In the genomic region with DNA sequence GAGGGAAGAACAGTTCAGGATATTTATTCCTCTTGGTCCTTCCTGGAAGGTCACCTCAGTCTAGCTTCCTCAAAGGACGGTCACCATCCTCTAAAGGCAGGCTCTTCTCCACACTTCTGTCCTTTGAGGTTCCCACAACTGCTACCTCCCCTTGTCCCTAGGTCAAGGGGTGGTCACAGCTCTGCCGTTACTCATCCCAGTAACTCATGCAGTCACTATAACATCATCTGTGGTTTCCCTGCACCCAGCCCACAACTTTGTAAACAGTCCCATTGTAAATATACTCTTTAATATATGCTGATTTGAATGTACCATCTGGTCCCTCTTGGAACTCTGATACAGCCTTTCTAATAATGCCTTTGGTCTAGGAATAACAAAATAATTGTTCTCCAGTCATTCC, we compare ENCODE assay signal across 1 cellular context.
A peak's percentile ranks its signal among the peaks of the same experiment; 100 is the strongest.
TF ChIP-seq lines count a peak whose summit lies in the region.

No MANE protein-coding gene starts in this region.

TF ChIP-seq in GM12878, 131 proteins besides CTCF, POLR2A, EP300 and RAD21 (continued from another document and continues in another):
- TF ChIP-seq, protein P1, sequence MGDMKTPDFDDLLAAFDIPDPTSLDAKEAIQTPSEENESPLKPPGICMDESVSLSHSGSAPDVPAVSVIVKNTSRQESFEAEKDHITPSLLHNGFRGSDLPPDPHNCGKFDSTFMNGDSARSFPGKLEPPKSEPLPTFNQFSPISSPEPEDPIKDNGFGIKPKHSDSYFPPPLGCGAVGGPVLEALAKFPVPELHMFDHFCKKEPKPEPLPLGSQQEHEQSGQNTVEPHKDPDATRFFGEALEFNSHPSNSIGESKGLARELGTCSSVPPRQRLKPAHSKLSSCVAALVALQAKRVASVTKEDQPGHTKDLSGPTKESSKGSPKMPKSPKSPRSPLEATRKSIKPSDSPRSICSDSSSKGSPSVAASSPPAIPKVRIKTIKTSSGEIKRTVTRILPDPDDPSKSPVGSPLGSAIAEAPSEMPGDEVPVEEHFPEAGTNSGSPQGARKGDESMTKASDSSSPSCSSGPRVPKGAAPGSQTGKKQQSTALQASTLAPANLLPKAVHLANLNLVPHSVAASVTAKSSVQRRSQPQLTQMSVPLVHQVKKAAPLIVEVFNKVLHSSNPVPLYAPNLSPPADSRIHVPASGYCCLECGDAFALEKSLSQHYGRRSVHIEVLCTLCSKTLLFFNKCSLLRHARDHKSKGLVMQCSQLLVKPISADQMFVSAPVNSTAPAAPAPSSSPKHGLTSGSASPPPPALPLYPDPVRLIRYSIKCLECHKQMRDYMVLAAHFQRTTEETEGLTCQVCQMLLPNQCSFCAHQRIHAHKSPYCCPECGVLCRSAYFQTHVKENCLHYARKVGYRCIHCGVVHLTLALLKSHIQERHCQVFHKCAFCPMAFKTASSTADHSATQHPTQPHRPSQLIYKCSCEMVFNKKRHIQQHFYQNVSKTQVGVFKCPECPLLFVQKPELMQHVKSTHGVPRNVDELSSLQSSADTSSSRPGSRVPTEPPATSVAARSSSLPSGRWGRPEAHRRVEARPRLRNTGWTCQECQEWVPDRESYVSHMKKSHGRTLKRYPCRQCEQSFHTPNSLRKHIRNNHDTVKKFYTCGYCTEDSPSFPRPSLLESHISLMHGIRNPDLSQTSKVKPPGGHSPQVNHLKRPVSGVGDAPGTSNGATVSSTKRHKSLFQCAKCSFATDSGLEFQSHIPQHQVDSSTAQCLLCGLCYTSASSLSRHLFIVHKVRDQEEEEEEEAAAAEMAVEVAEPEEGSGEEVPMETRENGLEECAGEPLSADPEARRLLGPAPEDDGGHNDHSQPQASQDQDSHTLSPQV (IDR thresholded peaks at IDR 0.05), result no peak
- TF ChIP-seq FOXK2 (IDR thresholded peaks at IDR 0.05) (no peak), PBX3 (IDR thresholded peaks at IDR 0.05; ENCODE audit: insufficient replicate concordance, low read depth, low read length) (no peak), NRF1 (conservative IDR thresholded peaks at IDR 0.05; ENCODE audit: low read depth, low read length) (no peak), ASH2L (IDR thresholded peaks at IDR 0.05; ENCODE audit: borderline replicate concordance, low read depth) (no peak), E2F8 (IDR thresholded peaks at IDR 0.05; ENCODE audit: low read depth, partially characterized antibody) (no peak), SP1 (IDR thresholded peaks at IDR 0.05; ENCODE audit: low read depth, low read length) (no peak), CHD1 (IDR thresholded peaks at IDR 0.05; ENCODE audit: low read depth, low read length) (no peak), RUNX3 (IDR thresholded peaks at IDR 0.05; ENCODE audit: low read length) (peak; percentile 95), CUX1 (IDR thresholded peaks at IDR 0.05; ENCODE audit: insufficient replicate concordance, low read depth, low read length) (no peak), IRF4 (IDR thresholded peaks at IDR 0.05; ENCODE audit: low read depth, low read length) (0 out of 2 replicates have a peak, but pooled peaks have one; percentile 22), ETV6 (conservative IDR thresholded peaks at IDR 0.05 in 1 of 2, IDR thresholded peaks at IDR 0.05 in 1 of 2; ENCODE audit: borderline replicate concordance in 1 of 2, low read depth in 1 of 2) (peak in 1 of 2 experiments; percentile 65; a peak in 1 of 4 replicates), GABPA (IDR thresholded peaks at IDR 0.05; ENCODE audit: low read depth) (peak; percentile 56; the same call in 1 of the 2 replicates), MLLT1 (IDR thresholded peaks at IDR 0.05) (no peak), NFYA (IDR thresholded peaks at IDR 0.05; ENCODE audit: borderline replicate concordance, low read depth, low read length) (no peak), JUNB (IDR thresholded peaks at IDR 0.05) (peak; percentile 92), BCL11A (IDR thresholded peaks at IDR 0.05; ENCODE audit: low read depth, low read length) (peak; percentile 75; the same call in 1 of the 2 replicates), ATF3 (IDR thresholded peaks at IDR 0.05; ENCODE audit: borderline replicate concordance, extremely low read depth, low read depth, low read length) (no peak), MAX (IDR thresholded peaks at IDR 0.05; ENCODE audit: low read depth, low read length) (no peak), POU2F2 (IDR thresholded peaks at IDR 0.05; ENCODE audit: borderline replicate concordance, low read depth, low read length) (no peak)
- TF ChIP-seq, protein P2, sequence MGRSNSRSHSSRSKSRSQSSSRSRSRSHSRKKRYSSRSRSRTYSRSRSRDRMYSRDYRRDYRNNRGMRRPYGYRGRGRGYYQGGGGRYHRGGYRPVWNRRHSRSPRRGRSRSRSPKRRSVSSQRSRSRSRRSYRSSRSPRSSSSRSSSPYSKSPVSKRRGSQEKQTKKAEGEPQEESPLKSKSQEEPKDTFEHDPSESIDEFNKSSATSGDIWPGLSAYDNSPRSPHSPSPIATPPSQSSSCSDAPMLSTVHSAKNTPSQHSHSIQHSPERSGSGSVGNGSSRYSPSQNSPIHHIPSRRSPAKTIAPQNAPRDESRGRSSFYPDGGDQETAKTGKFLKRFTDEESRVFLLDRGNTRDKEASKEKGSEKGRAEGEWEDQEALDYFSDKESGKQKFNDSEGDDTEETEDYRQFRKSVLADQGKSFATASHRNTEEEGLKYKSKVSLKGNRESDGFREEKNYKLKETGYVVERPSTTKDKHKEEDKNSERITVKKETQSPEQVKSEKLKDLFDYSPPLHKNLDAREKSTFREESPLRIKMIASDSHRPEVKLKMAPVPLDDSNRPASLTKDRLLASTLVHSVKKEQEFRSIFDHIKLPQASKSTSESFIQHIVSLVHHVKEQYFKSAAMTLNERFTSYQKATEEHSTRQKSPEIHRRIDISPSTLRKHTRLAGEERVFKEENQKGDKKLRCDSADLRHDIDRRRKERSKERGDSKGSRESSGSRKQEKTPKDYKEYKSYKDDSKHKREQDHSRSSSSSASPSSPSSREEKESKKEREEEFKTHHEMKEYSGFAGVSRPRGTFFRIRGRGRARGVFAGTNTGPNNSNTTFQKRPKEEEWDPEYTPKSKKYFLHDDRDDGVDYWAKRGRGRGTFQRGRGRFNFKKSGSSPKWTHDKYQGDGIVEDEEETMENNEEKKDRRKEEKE (IDR thresholded peaks at IDR 0.05), result no peak
- TF ChIP-seq, protein P3, sequence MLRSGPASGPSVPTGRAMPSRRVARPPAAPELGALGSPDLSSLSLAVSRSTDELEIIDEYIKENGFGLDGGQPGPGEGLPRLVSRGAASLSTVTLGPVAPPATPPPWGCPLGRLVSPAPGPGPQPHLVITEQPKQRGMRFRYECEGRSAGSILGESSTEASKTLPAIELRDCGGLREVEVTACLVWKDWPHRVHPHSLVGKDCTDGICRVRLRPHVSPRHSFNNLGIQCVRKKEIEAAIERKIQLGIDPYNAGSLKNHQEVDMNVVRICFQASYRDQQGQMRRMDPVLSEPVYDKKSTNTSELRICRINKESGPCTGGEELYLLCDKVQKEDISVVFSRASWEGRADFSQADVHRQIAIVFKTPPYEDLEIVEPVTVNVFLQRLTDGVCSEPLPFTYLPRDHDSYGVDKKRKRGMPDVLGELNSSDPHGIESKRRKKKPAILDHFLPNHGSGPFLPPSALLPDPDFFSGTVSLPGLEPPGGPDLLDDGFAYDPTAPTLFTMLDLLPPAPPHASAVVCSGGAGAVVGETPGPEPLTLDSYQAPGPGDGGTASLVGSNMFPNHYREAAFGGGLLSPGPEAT (IDR thresholded peaks at IDR 0.05; ENCODE audit: low read depth), result no peak
- TF ChIP-seq, protein P4, sequence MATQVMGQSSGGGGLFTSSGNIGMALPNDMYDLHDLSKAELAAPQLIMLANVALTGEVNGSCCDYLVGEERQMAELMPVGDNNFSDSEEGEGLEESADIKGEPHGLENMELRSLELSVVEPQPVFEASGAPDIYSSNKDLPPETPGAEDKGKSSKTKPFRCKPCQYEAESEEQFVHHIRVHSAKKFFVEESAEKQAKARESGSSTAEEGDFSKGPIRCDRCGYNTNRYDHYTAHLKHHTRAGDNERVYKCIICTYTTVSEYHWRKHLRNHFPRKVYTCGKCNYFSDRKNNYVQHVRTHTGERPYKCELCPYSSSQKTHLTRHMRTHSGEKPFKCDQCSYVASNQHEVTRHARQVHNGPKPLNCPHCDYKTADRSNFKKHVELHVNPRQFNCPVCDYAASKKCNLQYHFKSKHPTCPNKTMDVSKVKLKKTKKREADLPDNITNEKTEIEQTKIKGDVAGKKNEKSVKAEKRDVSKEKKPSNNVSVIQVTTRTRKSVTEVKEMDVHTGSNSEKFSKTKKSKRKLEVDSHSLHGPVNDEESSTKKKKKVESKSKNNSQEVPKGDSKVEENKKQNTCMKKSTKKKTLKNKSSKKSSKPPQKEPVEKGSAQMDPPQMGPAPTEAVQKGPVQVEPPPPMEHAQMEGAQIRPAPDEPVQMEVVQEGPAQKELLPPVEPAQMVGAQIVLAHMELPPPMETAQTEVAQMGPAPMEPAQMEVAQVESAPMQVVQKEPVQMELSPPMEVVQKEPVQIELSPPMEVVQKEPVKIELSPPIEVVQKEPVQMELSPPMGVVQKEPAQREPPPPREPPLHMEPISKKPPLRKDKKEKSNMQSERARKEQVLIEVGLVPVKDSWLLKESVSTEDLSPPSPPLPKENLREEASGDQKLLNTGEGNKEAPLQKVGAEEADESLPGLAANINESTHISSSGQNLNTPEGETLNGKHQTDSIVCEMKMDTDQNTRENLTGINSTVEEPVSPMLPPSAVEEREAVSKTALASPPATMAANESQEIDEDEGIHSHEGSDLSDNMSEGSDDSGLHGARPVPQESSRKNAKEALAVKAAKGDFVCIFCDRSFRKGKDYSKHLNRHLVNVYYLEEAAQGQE (IDR thresholded peaks at IDR 0.05; ENCODE audit: low read depth, low read length), result no peak
